ENCODE assay signal across 19 cellular contexts in the genomic region with DNA sequence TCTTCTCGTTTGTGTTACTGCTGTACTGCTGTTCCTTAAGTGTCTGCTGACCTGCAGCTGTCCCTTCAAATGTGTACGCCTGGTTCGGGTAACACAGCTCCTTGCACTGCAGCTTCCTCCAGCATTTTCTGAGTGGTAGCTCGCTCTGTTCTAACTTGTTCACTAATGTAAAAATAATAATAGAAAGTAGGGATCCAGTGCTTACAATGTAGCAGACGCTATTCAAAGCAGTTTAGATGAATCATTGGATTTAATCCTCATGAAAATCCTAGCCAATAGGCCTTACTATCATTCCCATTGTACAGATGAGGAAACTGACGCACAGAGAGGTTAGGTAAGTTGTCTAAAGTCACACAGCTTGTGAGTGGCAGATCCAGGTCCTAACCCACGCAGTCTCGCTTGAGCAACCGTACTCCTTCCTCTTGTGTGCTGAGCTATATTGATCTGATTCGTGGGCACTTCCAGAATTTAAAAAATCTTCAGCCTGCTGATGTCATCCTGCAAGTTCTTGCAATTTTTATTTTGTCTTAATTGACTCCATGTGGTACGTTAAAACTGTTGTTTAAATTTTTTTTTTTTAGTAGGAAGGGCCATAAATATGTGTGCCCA.
DNase-seq lines count a peak whose midpoint lies in the region; ATAC-seq and TF ChIP-seq lines count a peak whose summit lies in the region.
"Had no signal": no experiment of that assay in that cellular context is flagged by ENCODE, and none has a peak within 500 bp of the region (broad histone marks: within the 10 kb centered on the region; RNA-seq: fewer than 3 reads in every experiment).

No MANE protein-coding gene starts in this region.

- DNase-seq in AG20443 (ENCODE audit: low spot score) (peak; percentile 55), HS-5 (ENCODE audit: low read depth) (peak; percentile 10), epithelial cell of prostate (ENCODE audit: low read depth, low spot score) (peak; percentile 5), mucosa of descending colon (no peak), SKM-1 (lab: John Stamatoyannopoulos, UW; ENCODE audit: unreplicated experiment) (no peak)
- DNase-seq: activated CD4-positive, alpha-beta T cell treated with anti-CD3 and anti-CD28 coated beads, Interleukin-2, amount 10 ng/mL, durations not matched to agents 24 days and 14 days; activated CD8-positive, alpha-beta memory T cell treated with anti-CD3 and anti-CD28 coated beads, Interleukin-2, amount 50 U/mL, for 4 hours; activated effector memory CD4-positive, alpha-beta T cell treated with anti-CD3 and anti-CD28 coated beads, Interleukin-2, amount 50 U/mL, for 16 hours; amygdala; heart right ventricle; NCI-H1417; small intestine; stimulated activated CD8-positive, alpha-beta memory T cell treated with anti-CD3 and anti-CD28 coated beads, Interleukin-4, amount 100 ng/mL, for 48 hours; substantia nigra had no signal

- no peak for TF ChIP-seq CTCF in mucosa of descending colon (IDR thresholded peaks at IDR 0.05)

- intact Hi-C loops in mucosa of descending colon (cut with DNase I, micrococcal nuclease), result no loop called here

- no peaks in the 10 kb centered on the region for H3K4me1 ChIP-seq in mucosa of descending colon (ENCODE audit: low read depth)
- H3K4me1 ChIP-seq: heart right ventricle had no signal

- H3K4me3 ChIP-seq in mucosa of descending colon, result no peak overlapping the region
- H3K4me3 ChIP-seq: BLaER1 treated with 17β-estradiol and CSF1 and Interleukin-3, amounts not matched to agents 10 nM and 100 nM; heart right ventricle had no signal

- H3K36me3 ChIP-seq in mucosa of descending colon (ENCODE audit: low read depth), result no peaks in the 10 kb centered on the region
- H3K36me3 ChIP-seq: BLaER1 treated with 17β-estradiol and CSF1 and Interleukin-3, amounts not matched to agents 10 nM and 100 nM; heart right ventricle had no signal

- H3K27ac ChIP-seq in epithelial cell of prostate, result peak overlapping the region; percentile 71
- H3K27ac ChIP-seq: BLaER1 treated with 17β-estradiol and CSF1 and Interleukin-3, amounts not matched to agents 10 nM and 100 nM had no signal

- peak; percentile 5 for ATAC-seq in mucosa of descending colon
- no peak for ATAC-seq in GM21447 (IDR thresholded peaks at IDR 0.05; ENCODE audit: unreplicated experiment)
- no peak for ATAC-seq in HG03139 (IDR thresholded peaks at IDR 0.05; ENCODE audit: unreplicated experiment)
- no peak for ATAC-seq in HG02678 (IDR thresholded peaks at IDR 0.05; ENCODE audit: unreplicated experiment)
- ATAC-seq: natural killer cell treated with Interleukin-12 subunit alpha and Interleukin-12 subunit beta and Interleukin-15 and Interleukin-18, amount 100 ng/mL, for 72 hours had no signal

- H3K9me3 ChIP-seq in mucosa of descending colon, result no peaks in the 10 kb centered on the region
- H3K9me3 ChIP-seq: BLaER1 treated with 17β-estradiol and CSF1 and Interleukin-3, amounts not matched to agents 10 nM and 100 nM; heart right ventricle had no signal

Comparison
In these comparisons a context has a peak if more than half of its experiments do, and no peak if none do; other contexts are left out.
1. DNase-seq: peak in AG20443 (single experiment), HS-5 (single experiment) and epithelial cell of prostate (single experiment); none in mucosa of descending colon (0 of 3) and SKM-1 (single experiment).